ENCODE assay signal across 1 cellular context in the genomic region with DNA sequence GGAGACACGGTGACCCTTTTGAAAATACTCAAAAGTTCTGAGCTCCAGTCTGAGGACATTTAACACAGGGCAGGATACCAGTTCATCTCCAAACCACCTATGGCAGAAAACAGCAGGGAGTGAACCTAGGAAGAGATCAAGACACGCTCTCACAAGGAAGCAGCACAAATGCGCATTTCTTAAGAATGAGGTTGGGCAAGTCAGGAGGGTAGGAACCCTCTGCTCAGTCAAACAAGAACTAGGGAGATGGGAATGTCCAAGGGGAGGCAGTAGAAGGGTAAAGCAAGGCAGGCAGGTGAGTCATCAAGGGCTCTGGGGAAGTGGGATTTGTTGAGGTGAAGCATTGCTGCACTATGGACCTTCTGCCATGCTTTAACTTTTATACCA.
TF ChIP-seq lines count a peak whose summit lies in the region.

No MANE protein-coding gene starts in this region.

TF ChIP-seq in H1, 55 proteins besides CTCF, POLR2A, EP300 and RAD21:
- TF ChIP-seq TBP (IDR thresholded peaks at IDR 0.05; ENCODE audit: low read depth, low read length), result no peak
- TF ChIP-seq TAF1 (IDR thresholded peaks at IDR 0.05; ENCODE audit: low read depth, low read length), result no peak
- no peak for TF ChIP-seq TEAD4 (IDR thresholded peaks at IDR 0.05; ENCODE audit: low read depth, low read length)
- no peak for TF ChIP-seq CHD2 (IDR thresholded peaks at IDR 0.05; ENCODE audit: low read length)
- TF ChIP-seq JUND (IDR thresholded peaks at IDR 0.05; ENCODE audit: low read length), result peak; percentile 57; the same call in 1 of the 2 replicates
- TF ChIP-seq HDAC2 (IDR thresholded peaks at IDR 0.05; ENCODE audit: borderline replicate concordance in 1 of 2, low read depth in 2 of 2, low read length in 2 of 2), result 0 out of 4 replicates have a peak, but pooled peaks of 1 of the 2 experiments have one; percentile 47
- no peak for TF ChIP-seq BRCA1 (IDR thresholded peaks at IDR 0.05; ENCODE audit: low read depth, low read length)
- TF ChIP-seq POU5F1 (IDR thresholded peaks at IDR 0.05; ENCODE audit: low read depth, low read length), result peak; percentile 99
- TF ChIP-seq, protein P1, sequence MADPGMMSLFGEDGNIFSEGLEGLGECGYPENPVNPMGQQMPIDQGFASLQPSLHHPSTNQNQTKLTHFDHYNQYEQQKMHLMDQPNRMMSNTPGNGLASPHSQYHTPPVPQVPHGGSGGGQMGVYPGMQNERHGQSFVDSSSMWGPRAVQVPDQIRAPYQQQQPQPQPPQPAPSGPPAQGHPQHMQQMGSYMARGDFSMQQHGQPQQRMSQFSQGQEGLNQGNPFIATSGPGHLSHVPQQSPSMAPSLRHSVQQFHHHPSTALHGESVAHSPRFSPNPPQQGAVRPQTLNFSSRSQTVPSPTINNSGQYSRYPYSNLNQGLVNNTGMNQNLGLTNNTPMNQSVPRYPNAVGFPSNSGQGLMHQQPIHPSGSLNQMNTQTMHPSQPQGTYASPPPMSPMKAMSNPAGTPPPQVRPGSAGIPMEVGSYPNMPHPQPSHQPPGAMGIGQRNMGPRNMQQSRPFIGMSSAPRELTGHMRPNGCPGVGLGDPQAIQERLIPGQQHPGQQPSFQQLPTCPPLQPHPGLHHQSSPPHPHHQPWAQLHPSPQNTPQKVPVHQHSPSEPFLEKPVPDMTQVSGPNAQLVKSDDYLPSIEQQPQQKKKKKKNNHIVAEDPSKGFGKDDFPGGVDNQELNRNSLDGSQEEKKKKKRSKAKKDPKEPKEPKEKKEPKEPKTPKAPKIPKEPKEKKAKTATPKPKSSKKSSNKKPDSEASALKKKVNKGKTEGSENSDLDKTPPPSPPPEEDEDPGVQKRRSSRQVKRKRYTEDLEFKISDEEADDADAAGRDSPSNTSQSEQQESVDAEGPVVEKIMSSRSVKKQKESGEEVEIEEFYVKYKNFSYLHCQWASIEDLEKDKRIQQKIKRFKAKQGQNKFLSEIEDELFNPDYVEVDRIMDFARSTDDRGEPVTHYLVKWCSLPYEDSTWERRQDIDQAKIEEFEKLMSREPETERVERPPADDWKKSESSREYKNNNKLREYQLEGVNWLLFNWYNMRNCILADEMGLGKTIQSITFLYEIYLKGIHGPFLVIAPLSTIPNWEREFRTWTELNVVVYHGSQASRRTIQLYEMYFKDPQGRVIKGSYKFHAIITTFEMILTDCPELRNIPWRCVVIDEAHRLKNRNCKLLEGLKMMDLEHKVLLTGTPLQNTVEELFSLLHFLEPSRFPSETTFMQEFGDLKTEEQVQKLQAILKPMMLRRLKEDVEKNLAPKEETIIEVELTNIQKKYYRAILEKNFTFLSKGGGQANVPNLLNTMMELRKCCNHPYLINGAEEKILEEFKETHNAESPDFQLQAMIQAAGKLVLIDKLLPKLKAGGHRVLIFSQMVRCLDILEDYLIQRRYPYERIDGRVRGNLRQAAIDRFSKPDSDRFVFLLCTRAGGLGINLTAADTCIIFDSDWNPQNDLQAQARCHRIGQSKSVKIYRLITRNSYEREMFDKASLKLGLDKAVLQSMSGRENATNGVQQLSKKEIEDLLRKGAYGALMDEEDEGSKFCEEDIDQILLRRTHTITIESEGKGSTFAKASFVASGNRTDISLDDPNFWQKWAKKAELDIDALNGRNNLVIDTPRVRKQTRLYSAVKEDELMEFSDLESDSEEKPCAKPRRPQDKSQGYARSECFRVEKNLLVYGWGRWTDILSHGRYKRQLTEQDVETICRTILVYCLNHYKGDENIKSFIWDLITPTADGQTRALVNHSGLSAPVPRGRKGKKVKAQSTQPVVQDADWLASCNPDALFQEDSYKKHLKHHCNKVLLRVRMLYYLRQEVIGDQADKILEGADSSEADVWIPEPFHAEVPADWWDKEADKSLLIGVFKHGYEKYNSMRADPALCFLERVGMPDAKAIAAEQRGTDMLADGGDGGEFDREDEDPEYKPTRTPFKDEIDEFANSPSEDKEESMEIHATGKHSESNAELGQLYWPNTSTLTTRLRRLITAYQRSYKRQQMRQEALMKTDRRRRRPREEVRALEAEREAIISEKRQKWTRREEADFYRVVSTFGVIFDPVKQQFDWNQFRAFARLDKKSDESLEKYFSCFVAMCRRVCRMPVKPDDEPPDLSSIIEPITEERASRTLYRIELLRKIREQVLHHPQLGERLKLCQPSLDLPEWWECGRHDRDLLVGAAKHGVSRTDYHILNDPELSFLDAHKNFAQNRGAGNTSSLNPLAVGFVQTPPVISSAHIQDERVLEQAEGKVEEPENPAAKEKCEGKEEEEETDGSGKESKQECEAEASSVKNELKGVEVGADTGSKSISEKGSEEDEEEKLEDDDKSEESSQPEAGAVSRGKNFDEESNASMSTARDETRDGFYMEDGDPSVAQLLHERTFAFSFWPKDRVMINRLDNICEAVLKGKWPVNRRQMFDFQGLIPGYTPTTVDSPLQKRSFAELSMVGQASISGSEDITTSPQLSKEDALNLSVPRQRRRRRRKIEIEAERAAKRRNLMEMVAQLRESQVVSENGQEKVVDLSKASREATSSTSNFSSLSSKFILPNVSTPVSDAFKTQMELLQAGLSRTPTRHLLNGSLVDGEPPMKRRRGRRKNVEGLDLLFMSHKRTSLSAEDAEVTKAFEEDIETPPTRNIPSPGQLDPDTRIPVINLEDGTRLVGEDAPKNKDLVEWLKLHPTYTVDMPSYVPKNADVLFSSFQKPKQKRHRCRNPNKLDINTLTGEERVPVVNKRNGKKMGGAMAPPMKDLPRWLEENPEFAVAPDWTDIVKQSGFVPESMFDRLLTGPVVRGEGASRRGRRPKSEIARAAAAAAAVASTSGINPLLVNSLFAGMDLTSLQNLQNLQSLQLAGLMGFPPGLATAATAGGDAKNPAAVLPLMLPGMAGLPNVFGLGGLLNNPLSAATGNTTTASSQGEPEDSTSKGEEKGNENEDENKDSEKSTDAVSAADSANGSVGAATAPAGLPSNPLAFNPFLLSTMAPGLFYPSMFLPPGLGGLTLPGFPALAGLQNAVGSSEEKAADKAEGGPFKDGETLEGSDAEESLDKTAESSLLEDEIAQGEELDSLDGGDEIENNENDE (IDR thresholded peaks at IDR 0.05; ENCODE audit: insufficient replicate concordance, low read length), result no peak
